ENCODE assay signal across 8 cellular contexts in the genomic region with DNA sequence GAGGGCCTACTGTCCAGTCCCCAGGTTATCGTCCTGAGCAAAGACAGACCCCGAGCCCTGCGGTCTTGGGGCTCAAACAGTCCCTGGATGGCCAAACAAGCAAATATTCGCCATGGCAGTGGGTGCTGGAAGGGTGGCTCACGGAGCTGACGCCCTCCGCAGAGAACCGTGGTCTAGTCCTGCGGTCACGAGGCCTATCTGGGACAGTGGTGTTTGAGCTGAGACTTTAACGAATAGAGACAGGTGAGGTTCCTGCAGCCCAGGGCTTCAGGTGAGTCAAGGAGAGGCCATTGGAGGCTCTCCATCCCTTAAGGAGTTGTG. TPM values are rescaled to one million over a fixed set of nuclear protein-coding genes. Genes with fewer than 3 reads are reported as not detected.
DNase-seq lines count a peak whose midpoint lies in the region; FAIRE-seq and TF ChIP-seq lines count a peak whose summit lies in the region.

No MANE protein-coding gene starts in this region.

- intact Hi-C loops in ovary (cut with DNase I), result no loop called here

- DNase-seq in GM12892 (ENCODE audit: insufficient read length) (no peak), SJCRH30 (no peak), ovary (no peak), RCC 7860 (ENCODE audit: low spot score) (no peak), SW 1271 (lab: John Stamatoyannopoulos, UW) (no peak), globus pallidus (ENCODE audit: low spot score) (no peak), frontal cortex (ENCODE audit: low spot score in 2 of 2) (no peak)

- H3K4me3 ChIP-seq in SJCRH30, result peak overlapping the region; percentile 94
- H3K4me3 ChIP-seq in esophagus (ENCODE audit: low read depth in 1 of 2, low read length in 2 of 2), result peak overlapping the region; percentile 93 to 96
- H3K4me3 ChIP-seq in ovary, result peak overlapping the region; percentile 86

- TF ChIP-seq CTCF in ovary (IDR thresholded peaks at IDR 0.05), result no peak

- TF ChIP-seq POLR2A in GM12892 (IDR thresholded peaks at IDR 0.05; ENCODE audit: low read depth, low read length) (no peak), ovary (IDR thresholded peaks at IDR 0.05) (no peak)

- TF ChIP-seq EP300 in ovary (IDR thresholded peaks at IDR 0.05), result no peak

- H3K4me1 ChIP-seq in SJCRH30 (no peaks in the 10 kb centered on the region), esophagus (ENCODE audit: control insufficient read depth in 2 of 2, insufficient read depth in 2 of 2, low read length in 1 of 2) (no peaks in the 10 kb centered on the region), ovary (ENCODE audit: insufficient read depth) (peaks cover 1% of the 10 kb centered on the region)

- 13 to 18% methylated on average over 11 of the region's 11 CpGs for WGBS in esophagus, 2 donors
- 7 to 26% (median 7%) methylated on average over 9 to 11 of the region's 11 CpGs for WGBS in ovary, 3 donors

- no peaks in the 10 kb centered on the region for H3K27me3 ChIP-seq in SJCRH30
- no peaks in the 10 kb centered on the region for H3K27me3 ChIP-seq in esophagus (ENCODE audit: control insufficient read depth in 1 of 2, insufficient read depth in 2 of 2, low read length in 2 of 2)
- H3K27me3 ChIP-seq in ovary, result no peaks in the 10 kb centered on the region

- FAIRE-seq in GM12892 (lab: Jason Lieb, UNC), result peak; percentile 42
- FAIRE-seq in RCC 7860 (lab: Jason Lieb, UNC), result no peak
- FAIRE-seq in frontal cortex (lab: Jason Lieb, UNC), result no peak

- H3K27ac ChIP-seq in SJCRH30 (peak overlapping the region; percentile 95), esophagus (ENCODE audit: low read depth in 2 of 2, low read length in 1 of 2) (peak overlapping the region; percentile 91 to 94), ovary (peak overlapping the region; percentile 65 to 92)

- H3K9me3 ChIP-seq in SJCRH30 (replicated peaks), result no peaks in the 10 kb centered on the region
- no peaks in the 10 kb centered on the region for H3K9me3 ChIP-seq in esophagus (ENCODE audit: control insufficient read depth in 2 of 2, insufficient read depth in 1 of 2, low read depth in 1 of 2, low read length in 1 of 2)
- no peaks in the 10 kb centered on the region for H3K9me3 ChIP-seq in ovary

- H3K36me3 ChIP-seq in SJCRH30, result no peaks in the 10 kb centered on the region
- no peaks in the 10 kb centered on the region for H3K36me3 ChIP-seq in esophagus (ENCODE audit: control insufficient read depth in 2 of 2, insufficient read depth in 2 of 2, low read length in 1 of 2)
- H3K36me3 ChIP-seq in ovary, result no peaks in the 10 kb centered on the region

RNA-seq across cellular contexts. Expression of a gene that starts 0.4 kb away (rescaled TPM):
- 35.6 TPM for polyA plus RNA-seq in GM12892 (2012; ENCODE audit: missing spikeins)
- 13.9 and 15.2 TPM in 2 replicates for total RNA-seq in SJCRH30 (2014; rRNA removed; shearing (Covaris generic))
- polyA plus RNA-seq in esophagus (10 to 100 TPM; 21.1 to 32.5 TPM), ovary (10 to 100 TPM; 32.3 to 75.2 TPM)
- total RNA-seq in ovary (10 to 100 TPM; 24.8 to 50.0 (median 40.1) TPM), frontal cortex (9.4 TPM)
